Comparison of ENCODE assay signal across 24 cellular contexts in genomic region chr3:160464971-160465370, GRCh38.
"Had no signal": no experiment of that assay in that cellular context is flagged by ENCODE, and none has a peak within 500 bp of the region (broad histone marks: within the 10 kb centered on the region; RNA-seq: fewer than 3 reads in every experiment).

No MANE protein-coding gene starts in this region.

- DNase-seq: cortex of kidney; effector CD4-positive, alpha-beta T cell; heart left ventricle; kidney; left cardiac atrium; left lung; mesenchymal stem cell; mucosa of descending colon; naive thymus-derived CD4-positive, alpha-beta T cell; nephron progenitor cell; occipital lobe; pancreas; sigmoid colon; spleen; stimulated activated CD4-positive, alpha-beta T cell treated with anti-CD3 and anti-CD28 coated beads, Interleukin-4, amount 100 ng/mL, for 4 hours; stimulated activated naive CD8-positive, alpha-beta T cell treated with anti-CD3 and anti-CD28 coated beads, Interleukin-15, Interleukin-2, amounts not matched to agents 100 U/mL and 50 U/mL, for 24 hours had no signal

- FAIRE-seq: kidney, pancreas had no signal

- H3K4me1 ChIP-seq: gastroesophageal sphincter, left lung, pancreas, right atrium auricular region, sigmoid colon, spleen had no signal

- H3K4me2 ChIP-seq: hepatocyte had no signal

- H3K4me3 Mint-ChIP-seq: central memory CD8-positive, alpha-beta T cell; mesothelial cell of epicardium; naive thymus-derived CD4-positive, alpha-beta T cell; nephron progenitor cell; stimulated activated memory B cell treated with anti-CD40 and anti-IgM and Interleukin-4, amounts not matched to agents 10 μg/mL and 1 μg/mL and 100 μg/mL, for 72 hours; type B pancreatic cell had no signal

- H3K27ac Mint-ChIP-seq: mesothelial cell of epicardium; naive thymus-derived CD4-positive, alpha-beta T cell; nephron progenitor cell; stimulated activated memory B cell treated with anti-CD40 and anti-IgM and Interleukin-4, amounts not matched to agents 10 μg/mL and 1 μg/mL and 100 μg/mL, for 72 hours; type B pancreatic cell had no signal

- H3K27me3 ChIP-seq: heart left ventricle, hepatocyte, left lung, pancreas, right atrium auricular region, sigmoid colon, spleen had no signal

- H3K4me3 ChIP-seq: gastroesophageal sphincter, heart left ventricle, hepatocyte, left lung, mucosa of descending colon, pancreas, right atrium auricular region, sigmoid colon, skin epidermis, spleen had no signal

- H3K9me3 Mint-ChIP-seq: central memory CD8-positive, alpha-beta T cell had no signal

- H3K36me3 ChIP-seq: gastroesophageal sphincter, heart left ventricle, left lung, pancreas, right atrium auricular region, sigmoid colon, spleen had no signal

- H2AFZ ChIP-seq: hepatocyte had no signal

- ATAC-seq: gastroesophageal sphincter; heart left ventricle; left cardiac atrium; left lung; mucosa of descending colon; naive thymus-derived CD4-positive, alpha-beta T cell; pancreas; stimulated activated memory B cell treated with anti-CD40 and anti-IgM and Interleukin-4, amounts not matched to agents 10 μg/mL and 1 μg/mL and 100 μg/mL, for 72 hours; stimulated activated naive CD8-positive, alpha-beta T cell treated with anti-CD3 and anti-CD28 coated beads, Interleukin-15, Interleukin-2, amounts not matched to agents 100 U/mL and 50 U/mL, for 24 hours had no signal

- H3K27ac ChIP-seq: gastroesophageal sphincter, heart left ventricle, hepatocyte, left lung, pancreas, right atrium auricular region, sigmoid colon, skin epidermis, spleen had no signal

- H3K4me1 Mint-ChIP-seq: central memory CD8-positive, alpha-beta T cell; mesothelial cell of epicardium; naive thymus-derived CD4-positive, alpha-beta T cell; nephron progenitor cell; stimulated activated memory B cell treated with anti-CD40 and anti-IgM and Interleukin-4, amounts not matched to agents 10 μg/mL and 1 μg/mL and 100 μg/mL, for 72 hours had no signal

- H3K79me2 ChIP-seq: hepatocyte had no signal

- H3K9me3 ChIP-seq: pancreas, sigmoid colon had no signal
